ENCODE assay signal across 8 cellular contexts in the genomic region with DNA sequence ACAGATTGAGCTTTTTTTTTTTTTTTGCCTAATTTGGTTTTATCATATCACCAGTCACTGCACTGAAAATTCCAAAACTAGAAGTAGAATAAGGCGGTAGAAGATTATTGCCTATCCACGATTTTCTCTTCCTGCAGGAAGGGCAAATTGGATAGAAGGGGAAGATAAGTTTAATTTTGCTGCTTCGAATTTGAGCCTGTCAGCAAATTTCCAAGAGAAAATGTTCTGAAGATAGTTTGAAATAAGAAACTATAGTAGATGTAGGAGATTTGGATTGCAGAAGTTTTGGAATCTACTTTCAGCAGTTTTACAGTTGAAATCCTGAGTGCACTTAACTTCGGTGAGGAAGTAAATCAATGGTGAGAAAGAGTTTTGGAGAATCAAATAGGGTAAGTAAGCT.
"Had no signal": no experiment of that assay in that cellular context is flagged by ENCODE, and none has a peak within 500 bp of the region (broad histone marks: within the 10 kb centered on the region; RNA-seq: fewer than 3 reads in every experiment).

No MANE protein-coding gene starts in this region.

- H3K4me3 ChIP-seq: GM23248 had no signal

- H3K9ac ChIP-seq: GM23248 had no signal

- DNase-seq: GM23248, GOT3, H9, HCEC 1CT, Kasumi-1, KG1 had no signal

- H3K27ac ChIP-seq: GM23248, HL-60 had no signal

- H2AFZ ChIP-seq: GM23248 had no signal

- FAIRE-seq: H54 had no signal
